8 cellular contexts compared by ENCODE assay signal in genomic region chr11:117822031-117822521, GRCh38. TPM values are rescaled to one million over a fixed set of nuclear protein-coding genes. Genes with fewer than 3 reads are reported as not detected.
DNase-seq lines count a peak whose midpoint lies in the region; ATAC-seq and TF ChIP-seq lines count a peak whose summit lies in the region.

No MANE protein-coding gene starts in this region.

- H3K27me3 ChIP-seq in esophagus muscularis mucosa, result peaks cover 0 to 26% (median 0%) of the 10 kb centered on the region in 4 donors

- H3K36me3 ChIP-seq in esophagus muscularis mucosa, result no peaks in the 10 kb centered on the region

- H3K9me3 ChIP-seq in esophagus muscularis mucosa, result no peaks in the 10 kb centered on the region

- peak; percentile 58; the same call in 1 of the 2 replicates for TF ChIP-seq RAD21 in Ishikawa (IDR thresholded peaks at IDR 0.05; ENCODE audit: low read depth)

- peak overlapping the region in 2 of 4 donors; percentile 31 to 79 for H3K27ac ChIP-seq in esophagus muscularis mucosa (replicated peaks in 1 of 4)

- TF ChIP-seq EP300 in Ishikawa (IDR thresholded peaks at IDR 0.05; ENCODE audit: borderline replicate concordance), result no peak
- TF ChIP-seq EP300 in esophagus muscularis mucosa (IDR thresholded peaks at IDR 0.05), result no peak

- peaks cover 23 to 61% (median 53%) of the 10 kb centered on the region in 4 donors for H3K4me1 ChIP-seq in esophagus muscularis mucosa

- TF ChIP-seq CTCF in esophagus muscularis mucosa (IDR thresholded peaks at IDR 0.05), result peak; percentile 8 to 40 (median 13)
- no peak for TF ChIP-seq CTCF in lower leg skin (IDR thresholded peaks at IDR 0.05)

- ATAC-seq in sciatic nerve, result no peak
- ATAC-seq in GM18511 (IDR thresholded peaks at IDR 0.05; ENCODE audit: unreplicated experiment), result no peak

- WGBS in esophagus muscularis mucosa, result 69% methylated on average over 8 of the region's 16 CpGs
- 49 to 76% methylated on average over 8 to 15 of the region's 16 CpGs for whole genome bisulfite sequencing in lower leg skin, 2 donors

- DNase-seq in COR-L47 (lab: John Stamatoyannopoulos, UW) (peak; percentile 74), esophagus muscularis mucosa (ENCODE audit: extremely low spot score) (no peak), sciatic nerve (ENCODE audit: low spot score) (peak; percentile 65), lower leg skin (ENCODE audit: low spot score in 2 of 2) (no peak), SW480 (ENCODE audit: low spot score) (no peak)
- peak; percentile 70 to 77 for DNase-seq in activated CD4-positive, alpha-beta T cell treated with anti-CD3 and anti-CD28 coated beads, Interleukin-2, amount 50 U/mL, for 48 hours

- H3K4me3 ChIP-seq in esophagus muscularis mucosa, result no peak overlapping the region
- no peak overlapping the region for H3K4me3 ChIP-seq in lower leg skin (ENCODE audit: low read depth, poor library complexity, severe bottlenecking)

- TF ChIP-seq POLR2A in esophagus muscularis mucosa (IDR thresholded peaks at IDR 0.05; ENCODE audit: low read depth) (no peak), lower leg skin (IDR thresholded peaks at IDR 0.05) (no peak)

- intact Hi-C loops in esophagus muscularis mucosa (cut with DNase I), result no loop called here
- intact Hi-C loops in sciatic nerve (cut with DNase I), result no loop called here
- intact Hi-C loops in lower leg skin (cut with DNase I; ENCODE audit: low total_unique reads), result loop anchor here (10.0 kb wide), 1 partner anchor 223 kb away; no protein-coding TSS in a partner anchor

TF ChIP-seq in Ishikawa, 13 proteins besides CTCF, POLR2A, EP300 and RAD21:
- TF ChIP-seq MAX (IDR thresholded peaks at IDR 0.05), result no peak
- TF ChIP-seq TEAD4 (IDR thresholded peaks at IDR 0.05), result no peak
- TF ChIP-seq FOXM1 (IDR thresholded peaks at IDR 0.05; ENCODE audit: borderline replicate concordance, low read depth), result no peak
- TF ChIP-seq, protein P1, sequence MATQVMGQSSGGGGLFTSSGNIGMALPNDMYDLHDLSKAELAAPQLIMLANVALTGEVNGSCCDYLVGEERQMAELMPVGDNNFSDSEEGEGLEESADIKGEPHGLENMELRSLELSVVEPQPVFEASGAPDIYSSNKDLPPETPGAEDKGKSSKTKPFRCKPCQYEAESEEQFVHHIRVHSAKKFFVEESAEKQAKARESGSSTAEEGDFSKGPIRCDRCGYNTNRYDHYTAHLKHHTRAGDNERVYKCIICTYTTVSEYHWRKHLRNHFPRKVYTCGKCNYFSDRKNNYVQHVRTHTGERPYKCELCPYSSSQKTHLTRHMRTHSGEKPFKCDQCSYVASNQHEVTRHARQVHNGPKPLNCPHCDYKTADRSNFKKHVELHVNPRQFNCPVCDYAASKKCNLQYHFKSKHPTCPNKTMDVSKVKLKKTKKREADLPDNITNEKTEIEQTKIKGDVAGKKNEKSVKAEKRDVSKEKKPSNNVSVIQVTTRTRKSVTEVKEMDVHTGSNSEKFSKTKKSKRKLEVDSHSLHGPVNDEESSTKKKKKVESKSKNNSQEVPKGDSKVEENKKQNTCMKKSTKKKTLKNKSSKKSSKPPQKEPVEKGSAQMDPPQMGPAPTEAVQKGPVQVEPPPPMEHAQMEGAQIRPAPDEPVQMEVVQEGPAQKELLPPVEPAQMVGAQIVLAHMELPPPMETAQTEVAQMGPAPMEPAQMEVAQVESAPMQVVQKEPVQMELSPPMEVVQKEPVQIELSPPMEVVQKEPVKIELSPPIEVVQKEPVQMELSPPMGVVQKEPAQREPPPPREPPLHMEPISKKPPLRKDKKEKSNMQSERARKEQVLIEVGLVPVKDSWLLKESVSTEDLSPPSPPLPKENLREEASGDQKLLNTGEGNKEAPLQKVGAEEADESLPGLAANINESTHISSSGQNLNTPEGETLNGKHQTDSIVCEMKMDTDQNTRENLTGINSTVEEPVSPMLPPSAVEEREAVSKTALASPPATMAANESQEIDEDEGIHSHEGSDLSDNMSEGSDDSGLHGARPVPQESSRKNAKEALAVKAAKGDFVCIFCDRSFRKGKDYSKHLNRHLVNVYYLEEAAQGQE (IDR thresholded peaks at IDR 0.05; ENCODE audit: low read depth), result no peak
- no peak for TF ChIP-seq EGR1 (IDR thresholded peaks at IDR 0.05)
TF ChIP-seq in Ishikawa: peak in this region for 0.

RNA-seq across cellular contexts. Expression of gene FXYD2, which starts 2.5 kb away (rescaled TPM):
- total RNA-seq in esophagus muscularis mucosa (1 to 10 TPM in 3 of 4 donors, under 1 TPM in 1; 0.52 to 5.8 (median 3.7) TPM), sciatic nerve (6.6 TPM), lower leg skin (1 to 10 TPM in 1 of 4 donors, not detected in 3; 1.2 TPM)

RNA-seq across cellular contexts. Expression of gene DSCAML1, which starts 25.1 kb away (rescaled TPM):
- total RNA-seq in esophagus muscularis mucosa (1 to 10 TPM in 2 of 4 donors, under 1 TPM in 2; 0.50 to 5.8 (median 1.2) TPM), sciatic nerve (4.2 TPM), lower leg skin (under 1 TPM; 0.07 to 0.13 (median 0.08) TPM)

RNA-seq across cellular contexts. Expression of gene FXYD6, which starts 54.4 kb away (rescaled TPM):
- total RNA-seq in esophagus muscularis mucosa (100 to 1,000 TPM in 2 of 4 donors, 10 to 100 TPM in 2; 78.9 to 105 (median 91.5) TPM), sciatic nerve (141 TPM), lower leg skin (10 to 100 TPM in 3 of 4 donors, 1 to 10 TPM in 1; 7.0 to 27.0 (median 20.1) TPM)

Comparison
In these comparisons a context has a peak if more than half of its experiments do, and no peak if none do; other contexts are left out.
1. DNase-seq: peak in COR-L47 (single experiment), activated CD4-positive, alpha-beta T cell treated with anti-CD3 and anti-CD28 coated beads, Interleukin-2, amount 50 U/mL, for 48 hours (2 of 2) and sciatic nerve (single experiment); none in esophagus muscularis mucosa (single experiment), lower leg skin (0 of 2) and SW480 (single experiment).
2. CTCF ChIP-seq: peak in esophagus muscularis mucosa (3 of 3); none in lower leg skin (0 of 3).